23 cellular contexts compared by ENCODE assay signal in genomic region chr7:41114691-41115090, GRCh38.
"Had no signal": no experiment of that assay in that cellular context is flagged by ENCODE, and none has a peak within 500 bp of the region (broad histone marks: within the 10 kb centered on the region; RNA-seq: fewer than 3 reads in every experiment).

No MANE protein-coding gene starts in this region.

- FAIRE-seq: astrocyte had no signal

- H3K27me3 ChIP-seq: cardiac muscle cell had no signal

- H3K36me3 ChIP-seq: cardiac muscle cell had no signal

- DNase-seq: activated CD4-positive, alpha-beta T cell treated with anti-CD3 and anti-CD28 coated beads for 48 hours; activated CD4-positive, alpha-beta T cell treated with anti-CD3 and anti-CD28 coated beads, Interleukin-2, amount 50 U/mL, for 4 hours; activated CD4-positive, CD25-positive, alpha-beta regulatory T cell treated with anti-CD3 and anti-CD28 coated beads, Interleukin-2, amount 50 U/mL, for 72 hours; activated CD8-positive, alpha-beta memory T cell treated with anti-CD3 and anti-CD28 coated beads, Interleukin-2, amount 10 ng/mL, durations not matched to agents 7 days and 5 days; activated effector memory CD4-positive, alpha-beta T cell treated with Interleukin-2 at 50 U/mL for 16 hours; activated naive CD4-positive, alpha-beta T cell; activated T-cell treated with anti-CD3 and anti-CD28 coated beads, Interleukin-2, amount 50 U/mL, for 24 hours; amygdala; Karpas-422; NCI-H1048; NCI-H146; NCI-H187 treated with DMSO at 0.1 percent for 48 hours; NCI-H2081 treated with DMSO at 0.1 percent for 48 hours; NCI-H446; NCI-H524 had no signal

- H3K27ac Mint-ChIP-seq: activated CD8-positive, alpha-beta memory T cell treated with anti-CD3 and anti-CD28 coated beads, Interleukin-2, amount 10 ng/mL, durations not matched to agents 7 days and 5 days; activated naive CD8-positive, alpha-beta T cell; activated T-cell treated with anti-CD3 and anti-CD28 coated beads, Interleukin-2, amount 50 U/mL, for 24 hours; activated T-helper 1 cell treated with anti-CD3 and anti-CD28 coated beads, Interleukin-12 subunit alpha, Interleukin-12 subunit beta, Interleukin-2, Interleukin-4 antibody, amounts not matched to agents 30 ng/mL and 10 ng/mL and 1 ng/mL, durations not matched to agents 14 hours and 24 hours and 36 hours; T-helper 1 cell treated with Interleukin-12 subunit alpha and Interleukin-12 subunit beta and Interleukin-4 antibody, amounts not matched to agents 30 μg/mL and 1 μg/mL, for 36 hours; WTC11 had no signal

- H3K27me3 Mint-ChIP-seq: activated CD8-positive, alpha-beta memory T cell treated with anti-CD3 and anti-CD28 coated beads, Interleukin-2, amount 10 ng/mL, durations not matched to agents 7 days and 5 days; activated naive CD8-positive, alpha-beta T cell; activated T-cell treated with anti-CD3 and anti-CD28 coated beads, Interleukin-2, amount 50 U/mL, for 24 hours; brain had no signal

- ATAC-seq: activated CD8-positive, alpha-beta memory T cell treated with anti-CD3 and anti-CD28 coated beads, Interleukin-2, amount 10 ng/mL, durations not matched to agents 7 days and 5 days; Right ventricle myocardium inferior; WTC11 had no signal

- H3K27ac ChIP-seq: cardiac muscle cell had no signal

- H3K4me3 Mint-ChIP-seq: activated CD8-positive, alpha-beta memory T cell treated with anti-CD3 and anti-CD28 coated beads, Interleukin-2, amount 10 ng/mL, durations not matched to agents 7 days and 5 days; activated naive CD8-positive, alpha-beta T cell; activated T-cell treated with anti-CD3 and anti-CD28 coated beads, Interleukin-2, amount 50 U/mL, for 24 hours; activated T-helper 1 cell treated with anti-CD3 and anti-CD28 coated beads, Interleukin-12 subunit alpha, Interleukin-12 subunit beta, Interleukin-2, Interleukin-4 antibody, amounts not matched to agents 30 ng/mL and 10 ng/mL and 1 ng/mL, durations not matched to agents 14 hours and 24 hours and 36 hours; brain; T-helper 1 cell treated with Interleukin-12 subunit alpha and Interleukin-12 subunit beta and Interleukin-4 antibody, amounts not matched to agents 30 μg/mL and 1 μg/mL, for 36 hours; WTC11 had no signal

- H3K4me1 Mint-ChIP-seq: activated CD8-positive, alpha-beta memory T cell treated with anti-CD3 and anti-CD28 coated beads, Interleukin-2, amount 10 ng/mL, durations not matched to agents 7 days and 5 days had no signal

- H3K4me3 ChIP-seq: cardiac muscle cell had no signal

- H3K36me3 Mint-ChIP-seq: activated CD8-positive, alpha-beta memory T cell treated with anti-CD3 and anti-CD28 coated beads, Interleukin-2, amount 10 ng/mL, durations not matched to agents 7 days and 5 days; activated naive CD8-positive, alpha-beta T cell; brain; WTC11 had no signal

- H3K9me3 Mint-ChIP-seq: T-helper 1 cell treated with Interleukin-12 subunit alpha and Interleukin-12 subunit beta and Interleukin-4 antibody, amounts not matched to agents 30 μg/mL and 1 μg/mL, for 36 hours had no signal
